1 cellular context compared by ENCODE assay signal in genomic region chr5:633521-633955, GRCh38.
TF ChIP-seq lines count a peak whose summit lies in the region.

No MANE protein-coding gene starts in this region.

TF ChIP-seq in GM23338, 12 proteins besides CTCF, POLR2A, EP300 and RAD21 (continued from another document):
- no peak for TF ChIP-seq ZNF462 (CRISPR knock-in tag; IDR thresholded peaks at IDR 0.05)
- no peak for TF ChIP-seq ETS1 (IDR thresholded peaks at IDR 0.05)
- TF ChIP-seq STAT1 (IDR thresholded peaks at IDR 0.05; ENCODE audit: unreplicated experiment) = no peak
- no peak for TF ChIP-seq EZH2phosphoT487 (IDR thresholded peaks at IDR 0.05; ENCODE audit: unreplicated experiment)
- no peak for TF ChIP-seq REST (IDR thresholded peaks at IDR 0.05; ENCODE audit: unreplicated experiment)
- TF ChIP-seq CREB1 (CRISPR knock-in tag; IDR thresholded peaks at IDR 0.05; ENCODE audit: low read depth) = no peak
- no peak for TF ChIP-seq ZNF114 (CRISPR knock-in tag; IDR thresholded peaks at IDR 0.05)
- no peak for TF ChIP-seq POLR2AphosphoS5 (IDR thresholded peaks at IDR 0.05; ENCODE audit: low read depth)
- no peak for TF ChIP-seq EZH2 (IDR thresholded peaks at IDR 0.05; ENCODE audit: low read depth, unreplicated experiment)
